Comparison of ENCODE assay signal across 15 cellular contexts in genomic region chr6:168616807-168617756, GRCh38.
DNase-seq lines count a peak whose midpoint lies in the region; ATAC-seq and TF ChIP-seq lines count a peak whose summit lies in the region.
"Had no signal": no experiment of that assay in that cellular context is flagged by ENCODE, and none has a peak within 500 bp of the region (broad histone marks: within the 10 kb centered on the region; RNA-seq: fewer than 3 reads in every experiment).

No MANE protein-coding gene starts in this region.

- H3K4me1 ChIP-seq in foreskin keratinocyte = no peaks in the 10 kb centered on the region
- H3K4me1 ChIP-seq in neural progenitor cell = no peaks in the 10 kb centered on the region
- H3K4me1 ChIP-seq: BE2C had no signal

- no peaks in the 10 kb centered on the region for H3K79me2 ChIP-seq in neural progenitor cell (ENCODE audit: low read depth)

- H3K36me3 Mint-ChIP-seq in neural progenitor cell (no peaks in the 10 kb centered on the region), T-cell (no peaks in the 10 kb centered on the region)

- peak; percentile 36 for TF ChIP-seq CTCF in C4-2B (conservative IDR thresholded peaks at IDR 0.05)
- peak; percentile 28 for TF ChIP-seq CTCF in foreskin keratinocyte (conservative IDR thresholded peaks at IDR 0.05)
- TF ChIP-seq CTCF in neural progenitor cell (IDR thresholded peaks at IDR 0.05) = peak; percentile 44

- no peaks in the 10 kb centered on the region for H4K20me1 ChIP-seq in neural progenitor cell (ENCODE audit: low read depth)

- H3K27me3 ChIP-seq in foreskin keratinocyte (no peaks in the 10 kb centered on the region), neural progenitor cell (no peaks in the 10 kb centered on the region)
- H3K27me3 ChIP-seq: BE2C had no signal

- peaks cover 8% of the 10 kb centered on the region for H3K27me3 Mint-ChIP-seq in neural progenitor cell (ENCODE audit: insufficient read depth, low read depth)
- peaks cover 2 to 18% of the 10 kb centered on the region in 2 donors for H3K27me3 Mint-ChIP-seq in T-cell
- H3K27me3 Mint-ChIP-seq: activated T-helper 17 cell treated with anti-CD3 and anti-CD28 coated beads, Interleukin-2, amount 50 U/mL, for 72 hours had no signal

- CTCF ChIA-PET in T-cell (lab: Charles Lee) = no interaction called here

- H3K4me3 ChIP-seq in neural progenitor cell = no peak overlapping the region

- H2AFZ ChIP-seq in neural progenitor cell (replicated peaks) = no peak overlapping the region

- H3K4me3 Mint-ChIP-seq in neural progenitor cell (no peak overlapping the region), T-cell (no peak overlapping the region)
- H3K4me3 Mint-ChIP-seq: activated T-helper 17 cell treated with anti-CD3 and anti-CD28 coated beads, Interleukin-2, amount 50 U/mL, for 72 hours had no signal

- H3K4me1 Mint-ChIP-seq in neural progenitor cell (peaks cover 2% of the 10 kb centered on the region), T-cell (peaks cover 0 to 15% (median 11%) of the 10 kb centered on the region in 3 donors)

- no peaks in the 10 kb centered on the region for H3K36me3 ChIP-seq in neural progenitor cell
- H3K36me3 ChIP-seq: BE2C had no signal

- H3K9me3 ChIP-seq in neural progenitor cell (ENCODE audit: low read depth) = no peaks in the 10 kb centered on the region
- H3K9me3 ChIP-seq: BE2C had no signal

- POLR2A ChIA-PET in T-cell (lab: Charles Lee) = no interaction called here

- H3K4me2 ChIP-seq in neural progenitor cell = no peak overlapping the region

- no peak overlapping the region for H3K27ac ChIP-seq in C4-2B
- no peak overlapping the region for H3K27ac ChIP-seq in foreskin keratinocyte
- H3K27ac ChIP-seq in neural progenitor cell = no peak overlapping the region
- H3K27ac ChIP-seq: HL-60 had no signal

- H3K27ac Mint-ChIP-seq in neural progenitor cell (no peak overlapping the region), T-cell (peak overlapping the region in 1 of 2 donors; percentile 6)
- H3K27ac Mint-ChIP-seq: activated T-helper 17 cell treated with anti-CD3 and anti-CD28 coated beads, Interleukin-2, amount 50 U/mL, for 72 hours had no signal

- H3K9me3 Mint-ChIP-seq in neural progenitor cell (peaks cover 12% of the 10 kb centered on the region), T-cell (peaks cover 6 to 13% (median 13%) of the 10 kb centered on the region in 3 donors)

- no peak for ATAC-seq in foreskin keratinocyte
- ATAC-seq in T-cell (replicated peaks in 1 of 4) = no peak
- ATAC-seq: activated T-helper 17 cell treated with anti-CD3 and anti-CD28 coated beads, Interleukin-2, amount 50 U/mL, for 72 hours; naive thymus-derived CD8-positive, alpha-beta T cell had no signal

- peak; percentile 46 for DNase-seq in NCI-H1092 treated with DMSO at 0.1 percent for 48 hours (lab: John Stamatoyannopoulos, UW)
- DNase-seq in foreskin keratinocyte = no peak
- peak; percentile 38 for DNase-seq in neural progenitor cell (ENCODE audit: low spot score)
- DNase-seq in epidermal melanocyte (ENCODE audit: insufficient read length, low spot score) = no peak
- DNase-seq in stimulated activated naive CD4-positive, alpha-beta T cell treated with Interleukin-2 at 50 U/mL for 16 hours (lab: John Stamatoyannopoulos, UW) = no peak
- DNase-seq in T-cell = no peak
- DNase-seq in activated CD4-positive, alpha-beta T cell treated with anti-CD3 and anti-CD28 coated beads for 1 hour = no peak
- DNase-seq: activated CD4-positive, CD25-positive, alpha-beta regulatory T cell; BE2C; glutamatergic neuron; naive thymus-derived CD8-positive, alpha-beta T cell; NCI-H1694 had no signal

- no peaks in the 10 kb centered on the region for H3F3A ChIP-seq in neural progenitor cell (ENCODE audit: low read depth)

- no peak overlapping the region for H3K9ac ChIP-seq in neural progenitor cell

Comparison
In these comparisons a context has a peak if more than half of its experiments do, and no peak if none do; other contexts are left out.
1. DNase-seq: peak in NCI-H1092 treated with DMSO at 0.1 percent for 48 hours (single experiment) and neural progenitor cell (single experiment); none in foreskin keratinocyte (0 of 2), epidermal melanocyte (single experiment), stimulated activated naive CD4-positive, alpha-beta T cell treated with Interleukin-2 at 50 U/mL for 16 hours (single experiment), T-cell (0 of 34) and activated CD4-positive, alpha-beta T cell treated with anti-CD3 and anti-CD28 coated beads for 1 hour (single experiment).
2. Peak in every context shown above with its lines, with median percentiles within 50 percentile points of each other: CTCF ChIP-seq.